In the genomic region with DNA sequence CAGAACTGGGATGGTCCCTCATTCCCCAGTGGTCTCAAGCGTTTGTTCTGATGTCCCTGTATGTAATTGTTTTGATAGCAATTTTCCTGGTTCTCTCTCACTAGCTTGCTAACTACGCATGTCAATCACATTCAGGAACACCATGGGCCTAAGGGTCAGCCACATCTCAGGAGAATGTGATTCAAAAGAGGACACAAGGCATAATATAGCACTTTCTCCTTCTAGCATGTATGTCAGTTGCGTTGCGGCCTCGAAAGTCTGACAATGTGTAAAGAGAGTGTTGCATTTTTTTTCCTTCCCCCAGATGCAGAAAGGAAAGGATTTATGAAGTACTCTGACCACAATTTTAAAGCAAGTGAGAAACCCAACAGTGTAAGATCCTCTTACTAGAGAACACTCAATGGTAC, we compare ENCODE assay signal across 8 cellular contexts. TPM values are rescaled to one million over a fixed set of nuclear protein-coding genes. Genes with fewer than 3 reads are reported as not detected.
DNase-seq lines count a peak whose midpoint lies in the region; ATAC-seq, FAIRE-seq and TF ChIP-seq lines count a peak whose summit lies in the region.

No MANE protein-coding gene starts in this region.

- H3K9me1 ChIP-seq in endothelial cell of umbilical vein (replicated peaks; ENCODE audit: control insufficient read depth, extremely low read depth, insufficient read depth, low read length): no peaks in the 10 kb centered on the region

- H3K27me3 ChIP-seq in SJSA1 (replicated peaks) (no peaks in the 10 kb centered on the region), endothelial cell of umbilical vein (ENCODE audit: control insufficient read depth in 2 of 2, insufficient read depth in 2 of 2, low read length in 2 of 2) (no peaks in the 10 kb centered on the region), pancreas (no peaks in the 10 kb centered on the region)

- dilution Hi-C loops in endothelial cell of umbilical vein (cut with MboI; ENCODE audit: extremely low pct_ligation_motif_present, low sequenced_read_pairs): no loop called here

- intact Hi-C loops in endothelial cell of umbilical vein (cut with micrococcal nuclease) (loop anchor here (2.0 to 10.0 kb wide), 2 partner anchors 248 to 328 kb away; no protein-coding TSS in a partner anchor), pancreas (cut with DNase I) (no loop called here)

- peak in 1 of 4 donors; percentile 1 for ATAC-seq in pancreas
- no peak for ATAC-seq in GM19455 (IDR thresholded peaks at IDR 0.05; ENCODE audit: unreplicated experiment)

- FAIRE-seq in endothelial cell of umbilical vein (lab: Jason Lieb, UNC) (no peak), pancreas (lab: Jason Lieb, UNC) (no peak)

- POLR2A ChIA-PET in endothelial cell of umbilical vein (lab: Charles Lee): no interaction called here

- peak overlapping the region; percentile 51 for H3K9ac ChIP-seq in endothelial cell of umbilical vein (replicated peaks; ENCODE audit: extremely low read depth, insufficient read depth, low read length)

- TF ChIP-seq POLR2A in endothelial cell of umbilical vein (IDR thresholded peaks at IDR 0.05; ENCODE audit: low read depth, low read length): no peak

- H3K27ac ChIP-seq in SJSA1: peak overlapping the region; percentile 88
- H3K27ac ChIP-seq in endothelial cell of umbilical vein (ENCODE audit: insufficient read depth, low read depth, low read length): peak overlapping the region; percentile 73
- H3K27ac ChIP-seq in pancreas: peak overlapping the region; percentile 94 to 99 (median 96)

- H3K79me2 ChIP-seq in endothelial cell of umbilical vein (ENCODE audit: control insufficient read depth, insufficient read depth, low read length): no peaks in the 10 kb centered on the region

- H3K36me3 ChIP-seq in SJSA1 (no peaks in the 10 kb centered on the region), endothelial cell of umbilical vein (ENCODE audit: control insufficient read depth in 2 of 2, extremely low read depth in 1 of 2, insufficient read depth in 2 of 2, low read length in 2 of 2) (no peaks in the 10 kb centered on the region), pancreas (no peaks in the 10 kb centered on the region)

- H3K4me3 ChIP-seq in SJSA1 (peak overlapping the region; percentile 49), endothelial cell of umbilical vein (replicated peaks in 1 of 3; ENCODE audit: insufficient read depth in 1 of 3, low read depth in 1 of 3, low read length in 3 of 3) (peak overlapping the region in 1 of 3 experiments; percentile 17), pancreas (peak overlapping the region; percentile 59 to 72 (median 62))

- H3K9me3 ChIP-seq in SJSA1 (replicated peaks) (no peaks in the 10 kb centered on the region), endothelial cell of umbilical vein (replicated peaks; ENCODE audit: control insufficient read depth, insufficient read depth, low read length) (no peaks in the 10 kb centered on the region), pancreas (no peaks in the 10 kb centered on the region)

- TF ChIP-seq CTCF in endothelial cell of umbilical vein (IDR thresholded peaks at IDR 0.05; ENCODE audit: extremely low read depth in 1 of 2, insufficient read depth in 1 of 2, low read depth in 1 of 2, low read length in 2 of 2) (no peak), pancreas (IDR thresholded peaks at IDR 0.05) (no peak)

- H4K20me1 ChIP-seq in endothelial cell of umbilical vein (replicated peaks; ENCODE audit: control insufficient read depth, extremely low read depth, insufficient read depth, low read length): no peaks in the 10 kb centered on the region

- DNase-seq in NCI-H748 (lab: John Stamatoyannopoulos, UW; ENCODE audit: unreplicated experiment) (peak; percentile 25), NCI-H748 treated with DMSO at 0.1 percent for 48 hours (lab: John Stamatoyannopoulos, UW) (no peak), SJSA1 (ENCODE audit: low read depth in 1 of 2, low spot score in 2 of 2) (no peak), endothelial cell of umbilical vein (ENCODE audit: low read depth, low spot score) (no peak), pancreas (peak in 1 of 6 donors; percentile 16), COLO829 (ENCODE audit: low spot score) (no peak), hippocampal formation (lab: John Stamatoyannopoulos, UW) (no peak)

- BruUV-seq in endothelial cell of umbilical vein (replicated peaks; lab: Mats Ljungman, UMichigan): TSS peak; percentile 93

- H3K4me2 ChIP-seq in endothelial cell of umbilical vein (ENCODE audit: insufficient read depth, low read length): peak overlapping the region; percentile 71

- peaks cover 15% of the 10 kb centered on the region for H3K4me1 ChIP-seq in SJSA1 (replicated peaks)
- peaks cover 15% of the 10 kb centered on the region for H3K4me1 ChIP-seq in endothelial cell of umbilical vein (ENCODE audit: control insufficient read depth, extremely low read depth, insufficient read depth, low read length)
- peaks cover 0 to 18% (median 0%) of the 10 kb centered on the region in 3 donors for H3K4me1 ChIP-seq in pancreas

- CTCF ChIA-PET in endothelial cell of umbilical vein (lab: Charles Lee): interaction anchor here (1.0 to 1.2 kb wide), 2 partner anchors 32 to 395 kb away, joined by 3 to 4 read pairs; no protein-coding TSS in a partner anchor

- 28 to 29% methylated on average over 5 of the region's 5 CpGs for WGBS in pancreas, 2 donors

- H2AFZ ChIP-seq in endothelial cell of umbilical vein (ENCODE audit: low read depth, low read length): peak overlapping the region; percentile 94

TF ChIP-seq in endothelial cell of umbilical vein, 7 proteins besides CTCF, POLR2A, EP300 and RAD21:
- TF ChIP-seq POLR2AphosphoS5 (IDR thresholded peaks at IDR 0.05; ENCODE audit: insufficient read depth, low read depth, low read length) (no peak), JUN (IDR thresholded peaks at IDR 0.05; ENCODE audit: borderline replicate concordance, insufficient read depth, insufficient read length, low read depth) (no peak), MYC (IDR thresholded peaks at IDR 0.05; ENCODE audit: low read depth, low read length) (no peak), EZH2 (IDR thresholded peaks at IDR 0.05; ENCODE audit: borderline replicate concordance, low read depth, low read length, severe bottlenecking) (no peak), FOS (IDR thresholded peaks at IDR 0.05; ENCODE audit: borderline replicate concordance, insufficient read depth, low read length) (no peak), GATA2 (IDR thresholded peaks at IDR 0.05; ENCODE audit: insufficient read depth, insufficient read length, low read depth, low read length) (no peak)
- TF ChIP-seq, protein P1, sequence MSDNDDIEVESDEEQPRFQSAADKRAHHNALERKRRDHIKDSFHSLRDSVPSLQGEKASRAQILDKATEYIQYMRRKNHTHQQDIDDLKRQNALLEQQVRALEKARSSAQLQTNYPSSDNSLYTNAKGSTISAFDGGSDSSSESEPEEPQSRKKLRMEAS (IDR thresholded peaks at IDR 0.05; ENCODE audit: insufficient read depth, insufficient read length): no peak
TF ChIP-seq in endothelial cell of umbilical vein: peak in this region for 0.

RNA-seq across cellular contexts. Expression of gene TCF12, which starts 32.0 kb away (rescaled TPM):
- 47.0 and 69.5 TPM in 2 replicates for total RNA-seq in SJSA1 (2014; rRNA removed; shearing (Covaris generic))
- total RNA-seq in endothelial cell of umbilical vein (127 and 133 TPM in 2 replicates), pancreas (10 to 100 TPM; 26.9 to 67.4 (median 28.6) TPM)
- polyA plus RNA-seq in endothelial cell of umbilical vein (72.1 and 77.3 TPM in 2 replicates), pancreas (1 to 10 TPM; 7.7 to 9.0 TPM)
- polyA plus RNA-seq in endothelial cell of umbilical vein (2011; cell fraction: cytosol; rRNA removed): 47.3 and 53.3 TPM in 2 replicates
- polyA plus RNA-seq in endothelial cell of umbilical vein (2011; cell fraction: nucleus; rRNA removed): 107 and 112 TPM in 2 replicates
- 46.0 and 55.5 TPM in 2 replicates for polyA plus RNA-seq in endothelial cell of umbilical vein (2012)
- 275 and 302 TPM in 2 replicates for polyA minus RNA-seq in endothelial cell of umbilical vein
- polyA minus RNA-seq in endothelial cell of umbilical vein (2011; cell fraction: cytosol; rRNA and poly(A)+ RNA removed): 42.0 TPM
- 286 and 401 TPM in 2 replicates for polyA minus RNA-seq in endothelial cell of umbilical vein (2011; cell fraction: nucleus; rRNA and poly(A)+ RNA removed)
